Comparison of ENCODE assay signal across 17 cellular contexts in genomic region chr3:183371672-183371968, GRCh38. TPM values are rescaled to one million over a fixed set of nuclear protein-coding genes. Genes with fewer than 3 reads are reported as not detected.
DNase-seq lines count a peak whose midpoint lies in the region; TF ChIP-seq lines count a peak whose summit lies in the region.
"Had no signal": no experiment of that assay in that cellular context is flagged by ENCODE, and none has a peak within 500 bp of the region (broad histone marks: within the 10 kb centered on the region; RNA-seq: fewer than 3 reads in every experiment).

No MANE protein-coding gene starts in this region.

- no peaks in the 10 kb centered on the region for H3K27me3 ChIP-seq in ACC112 (ENCODE audit: insufficient read depth, low read length)
- H3K27me3 ChIP-seq: neutrophil, SJCRH30 had no signal

- H3K4me1 ChIP-seq in ACC112 (ENCODE audit: control insufficient read depth, insufficient read depth, low read length, unreplicated experiment): peaks cover 35% of the 10 kb centered on the region

- H3K79me2 ChIP-seq in ACC112 (ENCODE audit: control insufficient read depth, insufficient read depth, low read length, unreplicated experiment): no peaks in the 10 kb centered on the region

- H2AFZ ChIP-seq in ACC112 (ENCODE audit: low read length, unreplicated experiment): no peak overlapping the region

- peak; percentile 21 for DNase-seq in Daoy (ENCODE audit: low read depth)
- DNase-seq in amniotic epithelial cell (ENCODE audit: low read depth): peak; percentile 70
- DNase-seq in fibroblast of villous mesenchyme (ENCODE audit: low read depth): peak; percentile 38
- no peak for DNase-seq in NCI-H2171 (lab: John Stamatoyannopoulos, UW)
- DNase-seq in NCI-H510A (lab: John Stamatoyannopoulos, UW): no peak
- DNase-seq in substantia nigra (lab: John Stamatoyannopoulos, UW): no peak
- DNase-seq: activated CD8-positive, alpha-beta memory T cell treated with anti-CD3 and anti-CD28 coated beads, Interleukin-2, amount 10 ng/mL, durations not matched to agents 7 days and 5 days; Caco-2; left ventricle myocardium superior; MV-4-11; NCI-H2081; NCI-H524 treated with DMSO at 0.1 percent for 48 hours; retina; SJCRH30; T-helper 2 cell had no signal

- H3K4me3 ChIP-seq in ACC112 (ENCODE audit: low read depth, low read length) (no peak overlapping the region), fibroblast of villous mesenchyme (ENCODE audit: low read depth, low read length) (no peak overlapping the region)
- H3K4me3 ChIP-seq: SJCRH30 had no signal

- H3K27ac ChIP-seq in ACC112 (ENCODE audit: low read depth, low read length) (peak overlapping the region; percentile 99), substantia nigra (ENCODE audit: low read depth, low read length, poor library complexity, severe bottlenecking) (no peak overlapping the region)
- H3K27ac ChIP-seq: neutrophil, SJCRH30 had no signal

- no peaks in the 10 kb centered on the region for H3K36me3 ChIP-seq in ACC112 (ENCODE audit: insufficient read depth, low read length)
- H3K36me3 ChIP-seq: neutrophil, SJCRH30 had no signal

- TF ChIP-seq CTCF in fibroblast of villous mesenchyme (IDR thresholded peaks at IDR 0.05; ENCODE audit: insufficient read depth, low read depth, low read length): no peak

RNA-seq across cellular contexts. Expression of gene MCF2L2, which starts 56.8 kb away (rescaled TPM):
- total RNA-seq in Daoy (2014; rRNA removed; shearing (Covaris generic)): 0.09 and 0.46 TPM in 2 replicates
- 0.43 and 0.64 TPM in 2 replicates for total RNA-seq in fibroblast of villous mesenchyme

Comparison
In these comparisons a context has a peak if more than half of its experiments do, and no peak if none do; other contexts are left out.
1. DNase-seq: peak in Daoy (single experiment), amniotic epithelial cell (single experiment) and fibroblast of villous mesenchyme (single experiment); none in NCI-H2171 (single experiment), NCI-H510A (single experiment) and substantia nigra (0 of 49).